In the genomic region with DNA sequence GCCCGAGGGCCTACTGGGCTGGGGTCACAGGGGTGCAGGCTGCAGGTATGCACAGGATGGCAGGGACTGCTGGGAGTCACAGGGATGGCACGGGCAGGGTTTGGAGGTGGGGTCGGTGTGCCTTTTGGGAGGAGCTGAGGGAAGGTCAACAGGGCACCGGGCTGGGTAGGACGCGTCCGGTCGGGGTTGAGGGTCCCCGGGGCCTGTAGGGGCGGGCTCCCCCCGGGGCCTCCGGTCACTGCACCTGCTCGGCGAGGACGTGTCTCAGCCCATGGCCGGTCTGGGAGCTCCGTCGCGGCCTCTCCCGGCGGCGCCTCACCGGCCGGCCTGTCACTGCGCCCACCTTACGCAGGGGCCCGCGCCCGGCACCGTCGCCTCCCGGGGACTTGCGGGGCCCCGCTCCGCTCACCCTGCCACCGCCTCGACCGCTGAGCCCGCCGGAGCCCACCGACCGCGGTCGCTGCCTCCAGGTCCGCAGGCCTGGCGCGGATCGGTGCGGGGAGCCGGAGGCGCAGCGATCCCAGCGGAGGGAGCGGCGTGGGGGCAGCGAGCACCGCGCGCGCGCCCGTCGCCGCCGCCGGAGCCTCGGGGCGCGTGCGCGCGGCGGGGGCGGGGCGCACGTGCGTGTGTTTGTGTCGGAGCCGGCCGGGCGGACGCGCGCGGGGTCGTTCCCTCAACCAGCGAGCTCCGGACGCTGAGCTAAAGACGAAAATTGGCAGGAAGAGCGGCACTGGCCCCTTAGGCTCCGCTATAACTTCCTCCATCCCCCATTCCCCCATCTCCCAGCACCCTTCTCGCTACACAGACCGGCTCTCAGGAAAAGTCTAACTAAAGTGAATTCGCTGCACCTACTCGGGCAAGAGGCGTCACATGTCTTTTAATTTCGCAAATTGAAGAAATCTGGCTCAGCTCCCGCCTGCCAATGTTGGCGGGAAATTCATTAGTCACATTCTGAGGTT, we compare ENCODE assay signal across 8 cellular contexts. TPM values are rescaled to one million over a fixed set of nuclear protein-coding genes. Genes with fewer than 3 reads are reported as not detected.
DNase-seq lines count a peak whose midpoint lies in the region; ATAC-seq and TF ChIP-seq lines count a peak whose summit lies in the region.

A gene with protein sequence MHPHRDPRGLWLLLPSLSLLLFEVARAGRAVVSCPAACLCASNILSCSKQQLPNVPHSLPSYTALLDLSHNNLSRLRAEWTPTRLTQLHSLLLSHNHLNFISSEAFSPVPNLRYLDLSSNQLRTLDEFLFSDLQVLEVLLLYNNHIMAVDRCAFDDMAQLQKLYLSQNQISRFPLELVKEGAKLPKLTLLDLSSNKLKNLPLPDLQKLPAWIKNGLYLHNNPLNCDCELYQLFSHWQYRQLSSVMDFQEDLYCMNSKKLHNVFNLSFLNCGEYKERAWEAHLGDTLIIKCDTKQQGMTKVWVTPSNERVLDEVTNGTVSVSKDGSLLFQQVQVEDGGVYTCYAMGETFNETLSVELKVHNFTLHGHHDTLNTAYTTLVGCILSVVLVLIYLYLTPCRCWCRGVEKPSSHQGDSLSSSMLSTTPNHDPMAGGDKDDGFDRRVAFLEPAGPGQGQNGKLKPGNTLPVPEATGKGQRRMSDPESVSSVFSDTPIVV (minus strand): TSS at position 552 of the 959 bp plus-strand sequence. CDS start 815 bp downstream, outside the sequence.

- BruUV-seq in HCT116 (replicated peaks; lab: Mats Ljungman, UMichigan): no TSS peak

- peak within 1 kb of the TSS; percentile 39 for H2AFZ ChIP-seq in HCT116 (ENCODE audit: low read depth, low read length, poor library complexity, severe bottlenecking)

- no peaks in the 10 kb centered on the region for H3K79me2 ChIP-seq in HCT116 (ENCODE audit: insufficient read depth, low read length)

- RAD21 ChIA-PET in HCT116 (lab: Charles Lee; ENCODE audit: low non-redundant PET in 1 of 2, low total read pairs in 2 of 2, uncharacterized antibody in 2 of 2, unreplicated experiment in 2 of 2): no interaction called here

- no peak within 1 kb of the TSS for H3K27ac ChIP-seq in HCT116 (ENCODE audit: low read depth, low read length)
- H3K27ac ChIP-seq in testis: no peak within 1 kb of the TSS

- H3K27me3 Mint-ChIP-seq in activated T-cell treated with anti-CD3 and anti-CD28 coated beads, Interleukin-2, amount 50 U/mL, for 24 hours: no peaks in the 10 kb centered on the region
- no peaks in the 10 kb centered on the region for H3K27me3 Mint-ChIP-seq in naive thymus-derived CD8-positive, alpha-beta T cell

- 0 to 1% methylated on average over 19 to 66 of the region's 100 CpGs for WGBS in testis, 2 donors

- no peak for TF ChIP-seq CTCF in HCT116 (IDR thresholded peaks at IDR 0.05 in 2 of 3, conservative IDR thresholded peaks at IDR 0.05 in 1 of 3; ENCODE audit: borderline replicate concordance in 1 of 3, insufficient read depth in 1 of 3, low read depth in 2 of 3, low read length in 2 of 3)
- TF ChIP-seq CTCF in testis (IDR thresholded peaks at IDR 0.05): no peak

- no peaks in the 10 kb centered on the region; the same call in 1 of the 2 replicates for H3K9me2 ChIP-seq in HCT116 (ENCODE audit: insufficient read depth)

- H4K20me1 ChIP-seq in HCT116 (ENCODE audit: insufficient read depth): no peaks in the 10 kb centered on the region

- intact Hi-C loops in HCT116 (cut with micrococcal nuclease) (no loop called here), testis (cut with DNase I; ENCODE audit: low total_unique reads) (no loop called here)

- peak within 1 kb of the TSS; percentile 22 to 38; a peak in 2 of 4 replicates for H3K4me3 ChIP-seq in HCT116 (replicated peaks in 1 of 2; ENCODE audit: low read depth in 1 of 2, low read length in 2 of 2)
- H3K4me3 ChIP-seq in testis: peak within 1 kb of the TSS; percentile 68 to 72

- CTCF ChIA-PET in HCT116 (lab: Charles Lee): interaction anchor here (0.6 to 1.7 kb wide), 2 partner anchors 22 to 308 kb away, joined by 3 to 5 read pairs; no protein-coding TSS in a partner anchor

- peak; percentile 62 for ATAC-seq in HCT116
- peak; percentile 68 for ATAC-seq in esophagus mucosa
- peak; percentile 68 to 78 for ATAC-seq in naive thymus-derived CD8-positive, alpha-beta T cell

- H3K27me3 ChIP-seq in HCT116 (ENCODE audit: insufficient read depth, low read length) (peaks cover 7% of the 10 kb centered on the region; the same call in 1 of the 2 replicates), testis (no peaks in the 10 kb centered on the region)

- peak within 1 kb of the TSS; percentile 68 for H3K4me2 ChIP-seq in HCT116 (ENCODE audit: low read length)

- H3K36me3 Mint-ChIP-seq in activated T-cell treated with anti-CD3 and anti-CD28 coated beads, Interleukin-2, amount 50 U/mL, for 24 hours (ENCODE audit: low read depth): peaks cover 3% of the 10 kb centered on the region
- H3K36me3 Mint-ChIP-seq in naive thymus-derived CD8-positive, alpha-beta T cell: peaks cover 11 to 30% (median 28%) of the 10 kb centered on the region in 3 donors

- peak within 1 kb of the TSS; percentile 85 for H3K4me3 Mint-ChIP-seq in activated T-cell treated with anti-CD3 and anti-CD28 coated beads, Interleukin-2, amount 50 U/mL, for 24 hours
- H3K4me3 Mint-ChIP-seq in naive thymus-derived CD8-positive, alpha-beta T cell: peak within 1 kb of the TSS; percentile 90 to 98 (median 96)

- DNase-seq in D341Med (ENCODE audit: low spot score) (peak; percentile 94), HCT116 (ENCODE audit: low read depth, low spot score) (no peak), NCI-H748 treated with DMSO at 0.1 percent for 48 hours (lab: John Stamatoyannopoulos, UW) (peak; percentile 42), testis (peak; percentile 77), globus pallidus (ENCODE audit: low spot score) (no peak)
- peak; percentile 82 for DNase-seq in activated T-cell treated with anti-CD3 and anti-CD28 coated beads, Interleukin-2, amount 50 U/mL, for 24 hours
- peak; percentile 46 to 79 (median 68) for DNase-seq in naive thymus-derived CD8-positive, alpha-beta T cell

- peak within 1 kb of the TSS; percentile 90 for H3K27ac Mint-ChIP-seq in activated T-cell treated with anti-CD3 and anti-CD28 coated beads, Interleukin-2, amount 50 U/mL, for 24 hours
- H3K27ac Mint-ChIP-seq in naive thymus-derived CD8-positive, alpha-beta T cell: peak within 1 kb of the TSS; percentile 94 to 99 (median 97)

- no peaks in the 10 kb centered on the region for H3K36me3 ChIP-seq in HCT116 (ENCODE audit: control insufficient read depth in 1 of 2, insufficient read depth in 2 of 2, low read length in 2 of 2)
- H3K36me3 ChIP-seq in testis (ENCODE audit: low read depth, missing control alignments): no peaks in the 10 kb centered on the region

- no peaks in the 10 kb centered on the region for H3K9me3 Mint-ChIP-seq in activated T-cell treated with anti-CD3 and anti-CD28 coated beads, Interleukin-2, amount 50 U/mL, for 24 hours
- H3K9me3 Mint-ChIP-seq in naive thymus-derived CD8-positive, alpha-beta T cell: peaks cover 0 to 23% (median 5%) of the 10 kb centered on the region in 9 donors

- POLR2A ChIA-PET in HCT116 (lab: Charles Lee): no interaction called here
- POLR2A ChIA-PET in naive thymus-derived CD8-positive, alpha-beta T cell (lab: Charles Lee): interaction anchor here (0.6 to 22.6 kb wide), 11 partner anchors 9 to 115 kb away, joined by 3 to 462 read pairs (median 4); partner anchors contain the start of genes ATXN7L2, CYB561D1, GNAI3 and GPR61

- peaks cover 66% of the 10 kb centered on the region for H3K4me1 Mint-ChIP-seq in activated T-cell treated with anti-CD3 and anti-CD28 coated beads, Interleukin-2, amount 50 U/mL, for 24 hours (ENCODE audit: low read depth)
- H3K4me1 Mint-ChIP-seq in naive thymus-derived CD8-positive, alpha-beta T cell: peaks cover 38 to 73% (median 68%) of the 10 kb centered on the region in 4 donors

- no peak for TF ChIP-seq POLR2A in HCT116 (IDR thresholded peaks at IDR 0.05; ENCODE audit: borderline replicate concordance, extremely low read depth, insufficient read depth, insufficient read length)
- TF ChIP-seq POLR2A in testis (IDR thresholded peaks at IDR 0.05): no peak

- H3K9me3 ChIP-seq in HCT116 (ENCODE audit: control insufficient read depth in 1 of 2, insufficient read depth in 1 of 2, low read depth in 1 of 2, low read length in 2 of 2) (no peaks in the 10 kb centered on the region), testis (no peaks in the 10 kb centered on the region)

- no peak for TF ChIP-seq RAD21 in HCT116 (IDR thresholded peaks at IDR 0.05; ENCODE audit: low read depth)

- peaks cover 0 to 5% of the 10 kb centered on the region in 2 experiments; a peak in 2 of 4 replicates for H3K4me1 ChIP-seq in HCT116 (ENCODE audit: control insufficient read depth in 1 of 2, insufficient read depth in 2 of 2, low read length in 2 of 2)
- peaks cover 6% of the 10 kb centered on the region for H3K4me1 ChIP-seq in testis

- H3K9ac ChIP-seq in HCT116 (ENCODE audit: low read length): 0 out of 2 replicates have a peak within 1 kb of the TSS, but pooled peaks have one; percentile 20

TF ChIP-seq in HCT116, 20 proteins besides CTCF, POLR2A, EP300 and RAD21 (continues in another document):
- no peak for TF ChIP-seq SP1 (IDR thresholded peaks at IDR 0.05; ENCODE audit: low read depth)
- no peak for TF ChIP-seq SRF (IDR thresholded peaks at IDR 0.05; ENCODE audit: low read depth)
- no peak for TF ChIP-seq ZNF274 (IDR thresholded peaks at IDR 0.05; ENCODE audit: low read depth, low read length)
- no peak for TF ChIP-seq JUND (IDR thresholded peaks at IDR 0.05)

RNA-seq across cellular contexts. Expression of the gene that starts here (rescaled TPM):
- total RNA-seq in HCT116 (2021; ENCODE audit: unreplicated experiment): 0.10 TPM
- polyA plus RNA-seq in HCT116 (2012): 0.05 and 0.06 TPM in 2 replicates
- 1.2 TPM for total RNA-seq in esophagus mucosa
- total RNA-seq in naive thymus-derived CD8-positive, alpha-beta T cell: 10 to 100 TPM; 32.8 to 33.3 TPM
- 10 to 100 TPM; 17.8 to 42.2 (median 25.4) TPM for polyA plus RNA-seq in naive thymus-derived CD8-positive, alpha-beta T cell
- total RNA-seq in testis: 1 to 10 TPM; 5.1 to 6.0 TPM
- polyA plus RNA-seq in testis (ENCODE audit: insufficient read depth, low read depth, low replicate concordance): 6.7 TPM

Comparison
In these comparisons a context has a peak if more than half of its experiments do, and no peak if none do; other contexts are left out.
1. RNA of the gene that starts here (total RNA-seq): 32.8 to 33.3 TPM in naive thymus-derived CD8-positive, alpha-beta T cell; 5.1 to 6.0 TPM in testis, 1.2 TPM in esophagus mucosa (single experiment) and 0.10 TPM in HCT116 (single experiment); every median in the first group is over 4 times any median in the second.
2. Peak in ATAC-seq, H3K4me3 ChIP-seq, H3K9ac ChIP-seq and H3K4me2 ChIP-seq in HCT116; RNA of the gene not detected or under 1 TPM.
3. DNase-seq: peak in D341Med (single experiment), NCI-H748 treated with DMSO at 0.1 percent for 48 hours (single experiment), activated T-cell treated with anti-CD3 and anti-CD28 coated beads, Interleukin-2, amount 50 U/mL, for 24 hours (single experiment), naive thymus-derived CD8-positive, alpha-beta T cell (10 of 10) and testis (single experiment); none in HCT116 (single experiment) and globus pallidus (single experiment).
4. Peak in every context shown above with its lines, with median percentiles within 50 percentile points of each other: ATAC-seq.